ENCODE assay signal across 22 cellular contexts in the genomic region with DNA sequence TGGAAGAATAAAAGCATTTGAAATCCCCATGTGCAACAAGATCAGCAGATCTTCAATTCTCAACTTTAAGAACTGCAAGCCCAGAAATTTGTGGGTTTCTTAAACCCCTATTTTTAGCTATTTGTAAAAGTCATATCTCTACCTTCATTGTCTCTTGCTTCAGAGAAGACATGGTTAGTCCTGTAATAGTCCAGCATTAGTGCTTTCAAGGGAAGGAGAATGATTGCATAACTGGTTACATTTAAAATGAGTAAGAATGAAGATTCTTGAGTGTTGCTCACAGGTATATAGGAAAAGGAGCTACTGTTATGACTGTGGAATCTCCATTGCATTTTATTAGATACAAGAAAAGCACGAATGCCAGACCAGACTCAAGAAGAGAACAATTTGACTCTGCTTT.
A peak's percentile ranks its signal among the peaks of the same experiment; 100 is the strongest.
DNase-seq lines count a peak whose midpoint lies in the region; ATAC-seq, FAIRE-seq and TF ChIP-seq lines count a peak whose summit lies in the region.
"Had no signal": no experiment of that assay in that cellular context is flagged by ENCODE, and none has a peak within 500 bp of the region (broad histone marks: within the 10 kb centered on the region; RNA-seq: fewer than 3 reads in every experiment).

No MANE protein-coding gene starts in this region.

- POLR2A ChIA-PET in CD8-positive, alpha-beta T cell (lab: Charles Lee) = no interaction called here

- H3K9me3 Mint-ChIP-seq in CD8-positive, alpha-beta T cell = peaks cover 6% of the 10 kb centered on the region

- TF ChIP-seq CTCF in mammary epithelial cell (conservative IDR thresholded peaks at IDR 0.05 in 1 of 2, IDR thresholded peaks at IDR 0.05 in 1 of 2; ENCODE audit: extremely low read depth in 1 of 2, insufficient read depth in 1 of 2, low read depth in 1 of 2, low read length in 2 of 2) = no peak
- no peak for TF ChIP-seq CTCF in CD8-positive, alpha-beta T cell (IDR thresholded peaks at IDR 0.05)

- H3K4me2 ChIP-seq in mammary epithelial cell (ENCODE audit: insufficient read depth, low read depth, low read length) = no peak overlapping the region

- H3K4me1 ChIP-seq in mammary epithelial cell (ENCODE audit: insufficient read depth, low read length) = no peaks in the 10 kb centered on the region
- no peaks in the 10 kb centered on the region for H3K4me1 ChIP-seq in CD8-positive, alpha-beta T cell (ENCODE audit: insufficient read depth, low read length)
- H3K4me1 ChIP-seq: Peyer's patch had no signal

- H3K27me3 ChIP-seq in mammary epithelial cell (ENCODE audit: insufficient read depth, low read length) = no peaks in the 10 kb centered on the region
- no peaks in the 10 kb centered on the region for H3K27me3 ChIP-seq in CD8-positive, alpha-beta T cell (ENCODE audit: insufficient read depth, low read length)
- H3K27me3 ChIP-seq: Peyer's patch had no signal

- no peak overlapping the region for H3K4me3 Mint-ChIP-seq in CD8-positive, alpha-beta T cell
- H3K4me3 Mint-ChIP-seq: H9, IgD-negative memory B cell had no signal

- H3K4me3 ChIP-seq in mammary epithelial cell (replicated peaks in 1 of 3; ENCODE audit: insufficient read depth in 1 of 3, low read depth in 2 of 3, low read length in 3 of 3) = no peak overlapping the region
- H3K4me3 ChIP-seq in CD8-positive, alpha-beta T cell (ENCODE audit: low read depth, low read length) = no peak overlapping the region
- H3K4me3 ChIP-seq: Peyer's patch had no signal

- no peak overlapping the region for H2AFZ ChIP-seq in mammary epithelial cell (ENCODE audit: low read depth, low read length)

- no peaks in the 10 kb centered on the region for H3K36me3 ChIP-seq in mammary epithelial cell (ENCODE audit: insufficient read depth, low read length)
- no peaks in the 10 kb centered on the region for H3K36me3 ChIP-seq in CD8-positive, alpha-beta T cell (ENCODE audit: insufficient read depth, low read length)
- H3K36me3 ChIP-seq: Peyer's patch had no signal

- no peak for TF ChIP-seq POLR2A in H54 (IDR thresholded peaks at IDR 0.05; ENCODE audit: low read depth, low read length)

- no peaks in the 10 kb centered on the region for H4K20me1 ChIP-seq in mammary epithelial cell (ENCODE audit: insufficient read depth, low read length)

- no peaks in the 10 kb centered on the region for H3K4me1 Mint-ChIP-seq in CD8-positive, alpha-beta T cell (ENCODE audit: low read depth)

- dilution Hi-C loops in mammary epithelial cell (cut with HindIII; ENCODE audit: low sequenced_read_pairs) = no loop called here

- H3K27me3 Mint-ChIP-seq in CD8-positive, alpha-beta T cell (ENCODE audit: low read depth) = no peaks in the 10 kb centered on the region
- H3K27me3 Mint-ChIP-seq: IgD-negative memory B cell had no signal

- 33% methylated on average over 1 of the region's 1 CpG for WGBS in mammary epithelial cell (ENCODE audit: low coverage, missing lambda C conversion rate)

- in situ Hi-C loops in mammary epithelial cell (cut with MboI; ENCODE audit: low sequenced_read_pairs in 2 of 2) = no loop called here

- no peak overlapping the region for H3K9ac ChIP-seq in mammary epithelial cell (ENCODE audit: insufficient read depth, low read length)

- DNase-seq in mammary epithelial cell (peak; percentile 4), hepatic stellate cell (ENCODE audit: low spot score) (no peak), H54 (ENCODE audit: insufficient read length, low spot score) (no peak)
- no peak for DNase-seq in CD8-positive, alpha-beta T cell
- DNase-seq: ACHN, C1 segment of cervical spinal cord, DND-41, H9, NCI-H1092 treated with DMSO at 0.1 percent for 48 hours, NCI-H146, NCI-H2029 treated with DMSO at 0.1 percent for 48 hours, NCI-H2171 treated with DMSO at 0.1 percent for 48 hours, NCI-H446 treated with DMSO at 0.1 percent for 48 hours, NCI-H69, Peyer's patch, Right ventricle myocardium superior, SW 1271, T-helper 2 cell had no signal

- no peaks in the 10 kb centered on the region for H3K9me3 ChIP-seq in mammary epithelial cell (replicated peaks; ENCODE audit: insufficient read depth, low read length)
- H3K9me3 ChIP-seq in CD8-positive, alpha-beta T cell (ENCODE audit: low read length) = no peaks in the 10 kb centered on the region

- intact Hi-C loops in mammary epithelial cell (cut with micrococcal nuclease) = no loop called here
- intact Hi-C loops in CD8-positive, alpha-beta T cell (cut with DNase I, micrococcal nuclease) = no loop called here

- CTCF ChIA-PET in mammary epithelial cell (lab: Charles Lee; ENCODE audit: low non-redundant PET) = no interaction called here
- CTCF ChIA-PET in CD8-positive, alpha-beta T cell (lab: Charles Lee) = no interaction called here

- no peaks in the 10 kb centered on the region for H3K36me3 Mint-ChIP-seq in CD8-positive, alpha-beta T cell

- H3K27ac Mint-ChIP-seq in CD8-positive, alpha-beta T cell = no peak overlapping the region
- H3K27ac Mint-ChIP-seq: H9, IgD-negative memory B cell had no signal

- no peaks in the 10 kb centered on the region for H3K79me2 ChIP-seq in mammary epithelial cell (ENCODE audit: insufficient read depth, low read length)

- no peak overlapping the region for H3K27ac ChIP-seq in mammary epithelial cell (ENCODE audit: insufficient read depth, low read depth, low read length)
- H3K27ac ChIP-seq in CD8-positive, alpha-beta T cell (ENCODE audit: low read depth, low read length) = no peak overlapping the region
- H3K27ac ChIP-seq: Peyer's patch had no signal

- no peak for FAIRE-seq in H54 (lab: Jason Lieb, UNC)

- BruUV-seq in mammary epithelial cell (replicated peaks; lab: Mats Ljungman, UMichigan) = no TSS peak

- ATAC-seq in GM21723 (IDR thresholded peaks at IDR 0.05; ENCODE audit: unreplicated experiment) = peak; percentile 56
- peak; percentile 55 for ATAC-seq in HG03520 (IDR thresholded peaks at IDR 0.05; ENCODE audit: unreplicated experiment)
- ATAC-seq in CD8-positive, alpha-beta T cell = no peak
- no peak for ATAC-seq in HG02763 (IDR thresholded peaks at IDR 0.05; ENCODE audit: unreplicated experiment)

Comparison
In these comparisons a context has a peak if more than half of its experiments do, and no peak if none do; other contexts are left out.
1. ATAC-seq: peak in GM21723 (single experiment) and HG03520 (single experiment); none in CD8-positive, alpha-beta T cell (single experiment) and HG02763 (single experiment).